In the genomic region with DNA sequence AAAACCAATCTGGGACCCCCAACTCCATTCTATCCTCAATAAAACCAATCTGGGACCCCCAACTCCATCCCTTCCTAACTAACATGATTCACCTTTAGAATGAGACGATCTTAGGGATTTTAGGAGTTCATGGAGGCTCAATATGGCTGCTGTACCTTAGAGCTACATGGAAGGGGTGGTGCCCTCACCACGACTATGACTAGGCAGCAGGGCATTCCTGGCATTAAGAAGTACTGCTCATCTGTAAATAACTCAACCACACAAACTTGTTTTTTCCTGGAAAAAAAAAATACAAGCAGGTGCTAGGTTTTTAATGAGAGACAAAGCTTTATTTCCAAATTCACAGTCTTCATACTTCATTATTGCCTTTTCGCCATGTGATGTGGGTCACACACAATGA, we compare ENCODE assay signal across 16 cellular contexts.
"Had no signal": no experiment of that assay in that cellular context is flagged by ENCODE, and none has a peak within 500 bp of the region (broad histone marks: within the 10 kb centered on the region; RNA-seq: fewer than 3 reads in every experiment).

No MANE protein-coding gene starts in this region.

- H3K4me3 ChIP-seq: heart left ventricle, mucosa of descending colon, right atrium auricular region, sigmoid colon, stomach, thoracic aorta, transverse colon had no signal

- H3K4me1 Mint-ChIP-seq: natural killer cell had no signal

- DNase-seq: heart left ventricle; hippocampal formation; kidney glomerular epithelial cell; mucosa of descending colon; natural killer cell; sigmoid colon; small intestine; stimulated activated CD4-positive, alpha-beta T cell treated with anti-CD3 and anti-CD28 coated beads, Interleukin-12 subunit alpha, Interleukin-12 subunit beta, amount 100 ng/mL, for 4 hours; stimulated activated naive CD4-positive, alpha-beta T cell; stomach; substantia nigra; transverse colon had no signal

- ATAC-seq: heart left ventricle, mucosa of descending colon, natural killer cell had no signal

- H3K27me3 Mint-ChIP-seq: dendritic cell treated with granulocyte-macrophage colony-stimulating factor and Interleukin-4, amounts not matched to agents 40 ng/mL and 50 ng/mL, for 4 days had no signal

- H3K36me3 Mint-ChIP-seq: natural killer cell had no signal

- H3K27ac Mint-ChIP-seq: dendritic cell treated with granulocyte-macrophage colony-stimulating factor and Interleukin-4, amounts not matched to agents 40 ng/mL and 50 ng/mL, for 4 days; natural killer cell had no signal

- H3K9me3 Mint-ChIP-seq: neural crest cell had no signal

- H3K4me3 Mint-ChIP-seq: dendritic cell treated with granulocyte-macrophage colony-stimulating factor and Interleukin-4, amounts not matched to agents 40 ng/mL and 50 ng/mL, for 4 days; natural killer cell; neural crest cell had no signal
